32 cellular contexts compared by ENCODE assay signal in the genomic region with DNA sequence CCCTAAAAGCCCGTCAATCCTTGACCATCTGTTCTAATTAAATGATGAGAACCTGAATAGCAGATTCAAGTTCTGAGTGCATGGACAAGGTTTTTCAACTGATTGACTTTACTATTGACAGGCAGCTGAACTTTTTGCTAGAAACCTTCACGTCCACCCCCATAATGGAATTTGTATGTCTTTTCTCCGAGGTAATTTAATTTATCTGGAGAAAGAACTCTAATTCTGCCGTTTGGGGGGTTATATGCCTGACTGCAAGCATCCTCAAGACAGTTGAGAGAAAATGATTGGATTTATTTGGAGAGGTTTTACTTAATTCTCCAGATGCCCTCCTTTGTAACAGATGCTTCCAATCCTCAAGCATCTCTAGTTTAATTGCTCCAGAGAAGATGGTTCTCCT.
"Had no signal": no experiment of that assay in that cellular context is flagged by ENCODE, and none has a peak within 500 bp of the region (broad histone marks: within the 10 kb centered on the region; RNA-seq: fewer than 3 reads in every experiment).

No MANE protein-coding gene starts in this region.

- H3K4me1 Mint-ChIP-seq: activated B cell treated with CpG ODN at 0.5 μM for 24 hours; activated CD8-positive, alpha-beta memory T cell treated with anti-CD3 and anti-CD28 coated beads, Interleukin-2, amount 10 ng/mL, durations not matched to agents 7 days and 5 days; activated naive CD4-positive, alpha-beta T cell treated with anti-CD3 and anti-CD28 coated beads, Interleukin-2, amount 50 U/mL, for 24 hours; activated naive CD8-positive, alpha-beta T cell treated with anti-CD3 and anti-CD28 coated beads for 36 hours; activated naive CD8-positive, alpha-beta T cell treated with anti-CD3 and anti-CD28 coated beads, Interleukin-2, amount 50 U/mL, for 24 hours had no signal

- H3K27me3 Mint-ChIP-seq: activated B cell treated with CpG ODN at 0.5 μM for 24 hours; activated CD4-positive, alpha-beta memory T cell treated with anti-CD3 and anti-CD28 coated beads for 36 hours; activated CD8-positive, alpha-beta memory T cell treated with anti-CD3 and anti-CD28 coated beads, Interleukin-2, amount 10 ng/mL, durations not matched to agents 7 days and 5 days; activated naive CD4-positive, alpha-beta T cell treated with anti-CD3 and anti-CD28 coated beads, Interleukin-2, amount 50 U/mL, for 24 hours; activated naive CD8-positive, alpha-beta T cell treated with anti-CD3 and anti-CD28 coated beads for 36 hours; activated naive CD8-positive, alpha-beta T cell treated with anti-CD3 and anti-CD28 coated beads, Interleukin-2, amount 50 U/mL, for 24 hours; effector memory CD8-positive, alpha-beta T cell had no signal

- ATAC-seq: activated CD4-positive, CD25-positive, alpha-beta regulatory T cell treated with anti-CD3 and anti-CD28 coated beads, Interleukin-2, amount 50 U/mL, for 24 hours; activated CD8-positive, alpha-beta memory T cell treated with anti-CD3 and anti-CD28 coated beads, Interleukin-2, amount 10 ng/mL, durations not matched to agents 7 days and 5 days; activated CD8-positive, alpha-beta T cell treated with anti-CD3 and anti-CD28 coated beads, Interleukin-2, amount 10 ng/mL, durations not matched to agents 7 days and 5 days; activated naive CD8-positive, alpha-beta T cell treated with anti-CD3 and anti-CD28 coated beads, Interleukin-2, amount 50 U/mL, for 24 hours; body of pancreas; effector memory CD8-positive, alpha-beta T cell; foreskin keratinocyte; gastrocnemius medialis; heart right ventricle had no signal

- H3K4me3 Mint-ChIP-seq: activated B cell treated with CpG ODN at 0.5 μM for 24 hours; activated CD4-positive, alpha-beta memory T cell treated with anti-CD3 and anti-CD28 coated beads for 36 hours; activated CD8-positive, alpha-beta memory T cell treated with anti-CD3 and anti-CD28 coated beads, Interleukin-2, amount 10 ng/mL, durations not matched to agents 7 days and 5 days; activated CD8-positive, alpha-beta T cell treated with anti-CD3 and anti-CD28 coated beads, Interleukin-2, amount 10 ng/mL, durations not matched to agents 7 days and 5 days; activated naive CD4-positive, alpha-beta T cell treated with anti-CD3 and anti-CD28 coated beads for 36 hours; activated naive CD4-positive, alpha-beta T cell treated with anti-CD3 and anti-CD28 coated beads, Interleukin-2, amount 50 U/mL, for 24 hours; activated naive CD8-positive, alpha-beta T cell treated with anti-CD3 and anti-CD28 coated beads for 36 hours; activated naive CD8-positive, alpha-beta T cell treated with anti-CD3 and anti-CD28 coated beads, Interleukin-2, amount 50 U/mL, for 24 hours; activated T-helper 1 cell treated with anti-CD3 and anti-CD28 coated beads, Interleukin-12 subunit alpha, Interleukin-12 subunit beta, Interleukin-2, Interleukin-4 antibody, amounts not matched to agents 30 ng/mL and 10 ng/mL and 1 ng/mL, durations not matched to agents 14 hours and 24 hours and 36 hours; effector memory CD8-positive, alpha-beta T cell; T-helper 2 cell treated with Interferon-gamma antibody and Interleukin-4, amounts not matched to agents 5 μg/mL and 100 μg/mL, for 36 hours had no signal

- H3K36me3 Mint-ChIP-seq: activated CD4-positive, alpha-beta memory T cell treated with anti-CD3 and anti-CD28 coated beads for 36 hours; activated CD8-positive, alpha-beta memory T cell treated with anti-CD3 and anti-CD28 coated beads, Interleukin-2, amount 10 ng/mL, durations not matched to agents 7 days and 5 days; activated naive CD4-positive, alpha-beta T cell treated with anti-CD3 and anti-CD28 coated beads, Interleukin-2, amount 50 U/mL, for 24 hours; activated naive CD8-positive, alpha-beta T cell treated with anti-CD3 and anti-CD28 coated beads for 36 hours had no signal

- DNase-seq: activated B cell treated with CpG ODN at 0.5 μM for 24 hours; activated CD4-positive, alpha-beta memory T cell treated with anti-CD3 and anti-CD28 coated beads for 36 hours; activated CD4-positive, alpha-beta T cell treated with anti-CD3 and anti-CD28 coated beads for 48 hours; activated CD4-positive, alpha-beta T cell treated with anti-CD3 and anti-CD28 coated beads, Interleukin-2, amount 50 U/mL, for 1 hour; activated CD8-positive, alpha-beta memory T cell treated with anti-CD3 and anti-CD28 coated beads, Interleukin-2, amount 10 ng/mL, durations not matched to agents 7 days and 5 days; activated CD8-positive, alpha-beta memory T cell treated with anti-CD3 and anti-CD28 coated beads, Interleukin-2, amount 50 U/mL, for 4 hours; activated CD8-positive, alpha-beta T cell treated with anti-CD3 and anti-CD28 coated beads, Interleukin-2, amount 10 ng/mL, durations not matched to agents 7 days and 5 days; activated effector memory CD4-positive, alpha-beta T cell treated with anti-CD3 and anti-CD28 coated beads, Interleukin-2, amount 50 U/mL, for 16 hours; activated naive CD4-positive, alpha-beta T cell treated with anti-CD3 and anti-CD28 coated beads for 36 hours; activated naive CD8-positive, alpha-beta T cell treated with anti-CD3 and anti-CD28 coated beads for 36 hours; activated naive CD8-positive, alpha-beta T cell treated with anti-CD3 and anti-CD28 coated beads, Interleukin-2, amount 50 U/mL, for 24 hours; activated T-cell treated with anti-CD3 and anti-CD28 coated beads, Interleukin-2, amount 50 U/mL, for 1 hour; activated T-cell treated with anti-CD3 and anti-CD28 coated beads, Interleukin-2, amount 50 U/mL, for 48 hours; adrenal gland; amygdala; aorta; body of pancreas; caudate nucleus; cortex of kidney; dermis blood vessel endothelial cell; effector CD4-positive, alpha-beta T cell; effector memory CD8-positive, alpha-beta T cell; erythroblast; foreskin keratinocyte; gastrocnemius medialis; heart right ventricle; T1000 had no signal

- H3K27ac Mint-ChIP-seq: activated B cell treated with CpG ODN at 0.5 μM for 24 hours; activated CD4-positive, alpha-beta memory T cell treated with anti-CD3 and anti-CD28 coated beads for 36 hours; activated CD8-positive, alpha-beta memory T cell treated with anti-CD3 and anti-CD28 coated beads, Interleukin-2, amount 10 ng/mL, durations not matched to agents 7 days and 5 days; activated CD8-positive, alpha-beta T cell treated with anti-CD3 and anti-CD28 coated beads, Interleukin-2, amount 10 ng/mL, durations not matched to agents 7 days and 5 days; activated naive CD4-positive, alpha-beta T cell treated with anti-CD3 and anti-CD28 coated beads for 36 hours; activated naive CD4-positive, alpha-beta T cell treated with anti-CD3 and anti-CD28 coated beads, Interleukin-2, amount 50 U/mL, for 24 hours; activated naive CD8-positive, alpha-beta T cell treated with anti-CD3 and anti-CD28 coated beads for 36 hours; activated naive CD8-positive, alpha-beta T cell treated with anti-CD3 and anti-CD28 coated beads, Interleukin-2, amount 50 U/mL, for 24 hours; activated T-helper 1 cell treated with anti-CD3 and anti-CD28 coated beads, Interleukin-12 subunit alpha, Interleukin-12 subunit beta, Interleukin-2, Interleukin-4 antibody, amounts not matched to agents 30 ng/mL and 10 ng/mL and 1 ng/mL, durations not matched to agents 14 hours and 24 hours and 36 hours; activated T-helper 2 cell treated with anti-CD3 and anti-CD28 coated beads, Interferon-gamma antibody, Interleukin-2, Interleukin-4, amounts not matched to agents 10 μg/mL and 5 μg/mL and 100 μg/mL, durations not matched to agents 14 hours and 24 hours and 36 hours; effector memory CD8-positive, alpha-beta T cell; T-helper 2 cell treated with Interferon-gamma antibody and Interleukin-4, amounts not matched to agents 5 μg/mL and 100 μg/mL, for 36 hours had no signal
